ENCODE assay signal across 25 cellular contexts in genomic region chr18:76754381-76754780, GRCh38.
A peak's percentile ranks its signal among the peaks of the same experiment; 100 is the strongest.
DNase-seq lines count a peak whose midpoint lies in the region; ATAC-seq and TF ChIP-seq lines count a peak whose summit lies in the region.
"Had no signal": no experiment of that assay in that cellular context is flagged by ENCODE, and none has a peak within 500 bp of the region (broad histone marks: within the 10 kb centered on the region; RNA-seq: fewer than 3 reads in every experiment).

No MANE protein-coding gene starts in this region.

- H3K27me3 ChIP-seq in endodermal cell (ENCODE audit: control insufficient read depth, insufficient read depth, low read length, poor library complexity, severe bottlenecking) = no peaks in the 10 kb centered on the region

- H3K27ac Mint-ChIP-seq in endodermal cell = peak overlapping the region; percentile 62
- no peak overlapping the region for H3K27ac Mint-ChIP-seq in activated CD8-positive, alpha-beta T cell treated with anti-CD3 and anti-CD28 coated beads, Interleukin-2, amount 10 ng/mL, durations not matched to agents 7 days and 5 days
- no peak overlapping the region for H3K27ac Mint-ChIP-seq in T-cell
- H3K27ac Mint-ChIP-seq: CD4-positive, alpha-beta memory T cell had no signal

- POLR2A ChIA-PET in activated CD8-positive, alpha-beta T cell treated with anti-CD3 and anti-CD28 coated beads, Interleukin-2, amount 10 ng/mL, durations not matched to agents 7 days and 5 days (lab: Charles Lee) = no interaction called here
- POLR2A ChIA-PET in T-cell (lab: Charles Lee) = no interaction called here

- peaks cover 46% of the 10 kb centered on the region for H3K9me3 ChIP-seq in endodermal cell (ENCODE audit: control insufficient read depth, low read length)

- CTCF ChIA-PET in activated CD8-positive, alpha-beta T cell treated with anti-CD3 and anti-CD28 coated beads, Interleukin-2, amount 10 ng/mL, durations not matched to agents 7 days and 5 days (lab: Charles Lee) = interaction anchor here (0.7 to 1.0 kb wide), 2 partner anchors 49 to 1001 kb away, joined by 3 read pairs; no protein-coding TSS in a partner anchor
- CTCF ChIA-PET in T-cell (lab: Charles Lee) = no interaction called here

- H3K27me3 Mint-ChIP-seq in endodermal cell (ENCODE audit: insufficient read depth) = no peaks in the 10 kb centered on the region
- peaks cover 2% of the 10 kb centered on the region for H3K27me3 Mint-ChIP-seq in activated CD8-positive, alpha-beta T cell treated with anti-CD3 and anti-CD28 coated beads, Interleukin-2, amount 10 ng/mL, durations not matched to agents 7 days and 5 days (ENCODE audit: low read depth)
- peaks cover 0 to 4% of the 10 kb centered on the region in 2 donors for H3K27me3 Mint-ChIP-seq in T-cell

- TF ChIP-seq CTCF in endodermal cell (conservative IDR thresholded peaks at IDR 0.05) = no peak
- no peak for TF ChIP-seq CTCF in retinal pigment epithelial cell (conservative IDR thresholded peaks at IDR 0.05; ENCODE audit: low read depth, low read length)

- no peak overlapping the region for H3K27ac ChIP-seq in endodermal cell (ENCODE audit: low read depth, low read length)
- H3K27ac ChIP-seq: RWPE1 had no signal

- 85 to 92% methylated on average over 8 of the region's 8 CpGs for WGBS in endodermal cell (ENCODE audit: insufficient coverage in 1 of 2, insufficient read length in 1 of 2), 2 experiments

- no peak for ATAC-seq in activated CD8-positive, alpha-beta T cell treated with anti-CD3 and anti-CD28 coated beads, Interleukin-2, amount 10 ng/mL, durations not matched to agents 7 days and 5 days
- ATAC-seq in T-cell (replicated peaks in 1 of 4) = no peak
- ATAC-seq: HCT116, Panc1 had no signal

- H3K4me3 Mint-ChIP-seq in endodermal cell (no peak overlapping the region), T-cell (no peak overlapping the region)
- H3K4me3 Mint-ChIP-seq in activated CD8-positive, alpha-beta T cell treated with anti-CD3 and anti-CD28 coated beads, Interleukin-2, amount 10 ng/mL, durations not matched to agents 7 days and 5 days = no peak overlapping the region
- H3K4me3 Mint-ChIP-seq: CD4-positive, alpha-beta memory T cell had no signal

- H3K36me3 ChIP-seq in endodermal cell (ENCODE audit: control insufficient read depth, insufficient read depth, low read length) = no peaks in the 10 kb centered on the region

- H3K9me3 Mint-ChIP-seq in endodermal cell = peaks cover 29% of the 10 kb centered on the region
- peaks cover 9% of the 10 kb centered on the region for H3K9me3 Mint-ChIP-seq in activated CD8-positive, alpha-beta T cell treated with anti-CD3 and anti-CD28 coated beads, Interleukin-2, amount 10 ng/mL, durations not matched to agents 7 days and 5 days (ENCODE audit: insufficient read depth)
- peaks cover 0 to 13% (median 10%) of the 10 kb centered on the region in 3 donors for H3K9me3 Mint-ChIP-seq in T-cell

- H3K4me3 ChIP-seq in endodermal cell (ENCODE audit: low read length) (peak overlapping the region; percentile 68), retinal pigment epithelial cell (ENCODE audit: low read length) (no peak overlapping the region)

- H3K4me1 Mint-ChIP-seq in endodermal cell (peaks cover 5% of the 10 kb centered on the region), T-cell (no peaks in the 10 kb centered on the region)
- H3K4me1 Mint-ChIP-seq in activated CD8-positive, alpha-beta T cell treated with anti-CD3 and anti-CD28 coated beads, Interleukin-2, amount 10 ng/mL, durations not matched to agents 7 days and 5 days (ENCODE audit: low read depth) = no peaks in the 10 kb centered on the region
- H3K4me1 Mint-ChIP-seq: CD4-positive, alpha-beta memory T cell had no signal

- H3K36me3 Mint-ChIP-seq in endodermal cell (ENCODE audit: low read depth) (no peaks in the 10 kb centered on the region), T-cell (peaks cover 4% of the 10 kb centered on the region)
- H3K36me3 Mint-ChIP-seq in activated CD8-positive, alpha-beta T cell treated with anti-CD3 and anti-CD28 coated beads, Interleukin-2, amount 10 ng/mL, durations not matched to agents 7 days and 5 days (ENCODE audit: low read depth) = no peaks in the 10 kb centered on the region

- H3K9ac ChIP-seq in endodermal cell (ENCODE audit: extremely low read depth, low read length, poor library complexity, severe bottlenecking) = peak overlapping the region; percentile 41

- DNase-seq in KBM-7 (peak; percentile 9), NOMO-1 (lab: John Stamatoyannopoulos, UW; ENCODE audit: unreplicated experiment in 2 of 2) (peak; percentile 3 to 50), endodermal cell (no peak), retinal pigment epithelial cell (ENCODE audit: low read depth) (peak; percentile 76), GM19240 (ENCODE audit: insufficient read length, low spot score) (no peak), T-cell (no peak)
- no peak for DNase-seq in activated CD8-positive, alpha-beta T cell treated with anti-CD3 and anti-CD28 coated beads, Interleukin-2, amount 10 ng/mL, durations not matched to agents 7 days and 5 days
- DNase-seq: C1 segment of cervical spinal cord; CD4-positive, alpha-beta memory T cell; COR-L47; DMS79 treated with DMSO at 0.1 percent for 48 hours; GF-D8; Karpas-422; NCI-H1092; NCI-H1436; NCI-H187; NCI-H2081 treated with DMSO at 0.1 percent for 48 hours; NCI-H446; NCI-H524 treated with DMSO at 0.1 percent for 48 hours; NCI-H774; SHP77; T-helper 1 cell had no signal

- in situ Hi-C loops in KBM-7 (cut with MboI; ENCODE audit: low pct_unique_long_range_greater_than_20kb, low sequenced_read_pairs) = no loop called here

- H3K4me1 ChIP-seq in endodermal cell (ENCODE audit: control insufficient read depth, insufficient read depth, low read length) = no peaks in the 10 kb centered on the region

Comparison
In these comparisons a context has a peak if more than half of its experiments do, and no peak if none do; other contexts are left out.
1. DNase-seq: peak in KBM-7 (single experiment), NOMO-1 (2 of 2) and retinal pigment epithelial cell (single experiment); none in endodermal cell (single experiment), activated CD8-positive, alpha-beta T cell treated with anti-CD3 and anti-CD28 coated beads, Interleukin-2, amount 10 ng/mL, durations not matched to agents 7 days and 5 days (single experiment), GM19240 (single experiment) and T-cell (0 of 34).